ENCODE assay signal across 8 cellular contexts in genomic region chrX:56365171-56365570, GRCh38.
A peak's percentile ranks its signal among the peaks of the same experiment; 100 is the strongest.
DNase-seq lines count a peak whose midpoint lies in the region; ATAC-seq lines count a peak whose summit lies in the region.
"Not testable (repeated sequence)": the region's sequence is repeated elsewhere in the genome, so short reads cannot be mapped to it uniquely, and the experiment has no call there.

No MANE protein-coding gene starts in this region.

- CTCF ChIA-PET in CD4-positive, alpha-beta memory T cell (lab: Charles Lee; ENCODE audit: partially characterized antibody), result interaction anchor here (0.8 kb wide), 1 partner anchor 14 kb away, joined by 3 read pairs; no protein-coding TSS in a partner anchor
- CTCF ChIA-PET in activated CD4-positive, alpha-beta memory T cell treated with anti-CD3 and anti-CD28 coated beads for 36 hours (lab: Charles Lee); activated naive CD4-positive, alpha-beta T cell treated with anti-CD3 and anti-CD28 coated beads, Interleukin-2, amount 10 ng/mL, durations not matched to agents 7 days and 5 days (lab: Charles Lee): not testable (repeated sequence)
- CTCF ChIA-PET in naive thymus-derived CD4-positive, alpha-beta T cell (lab: Charles Lee), result interaction anchor here (1.6 kb wide), 1 partner anchor 199 kb away, joined by 4 read pairs; no protein-coding TSS in a partner anchor

- DNase-seq in CD4-positive, alpha-beta memory T cell, result peak in 4 of 5 donors; percentile 24 to 56 (median 46)
- DNase-seq in activated CD4-positive, alpha-beta memory T cell treated with anti-CD3 and anti-CD28 coated beads for 36 hours; activated T-cell treated with anti-CD3 and anti-CD28 coated beads, Interleukin-2, amount 50 U/mL, for 4 hours; activated naive CD4-positive, alpha-beta T cell treated with anti-CD3 and anti-CD28 coated beads, Interleukin-2, amount 10 ng/mL, durations not matched to agents 7 days and 5 days; activated naive CD8-positive, alpha-beta T cell treated with anti-CD3 and anti-CD28 coated beads, Interleukin-2, amount 50 U/mL, for 24 hours; stimulated activated naive CD8-positive, alpha-beta T cell treated with anti-CD3 and anti-CD28 coated beads, Interleukin-15, amount 100 ng/mL, for 72 hours: not testable (repeated sequence)
- peak in 6 of 9 donors; percentile 13 to 65 (median 47) for DNase-seq in naive thymus-derived CD4-positive, alpha-beta T cell

- H3K4me1 ChIP-seq in CD4-positive, alpha-beta memory T cell (ENCODE audit: insufficient read depth, low read length), result peaks cover 50% of the 10 kb centered on the region
- H3K4me1 ChIP-seq in naive thymus-derived CD4-positive, alpha-beta T cell (ENCODE audit: control insufficient read depth in 2 of 2, insufficient read depth in 2 of 2, low read length in 2 of 2), result peaks cover 4 to 52% of the 10 kb centered on the region in 2 donors

- H3K27me3 Mint-ChIP-seq in CD4-positive, alpha-beta memory T cell; T-helper 1 cell treated with Interleukin-12 subunit alpha and Interleukin-12 subunit beta and Interleukin-4 antibody, amounts not matched to agents 30 μg/mL and 1 μg/mL, for 36 hours (ENCODE audit: low read depth); activated CD4-positive, alpha-beta memory T cell treated with anti-CD3 and anti-CD28 coated beads for 36 hours; activated T-cell treated with anti-CD3 and anti-CD28 coated beads, Interleukin-2, amount 50 U/mL, for 4 hours (ENCODE audit: low read depth); activated naive CD4-positive, alpha-beta T cell treated with anti-CD3 and anti-CD28 coated beads, Interleukin-2, amount 10 ng/mL, durations not matched to agents 7 days and 5 days; activated naive CD8-positive, alpha-beta T cell treated with anti-CD3 and anti-CD28 coated beads, Interleukin-2, amount 50 U/mL, for 24 hours; naive thymus-derived CD4-positive, alpha-beta T cell; stimulated activated naive CD8-positive, alpha-beta T cell treated with anti-CD3 and anti-CD28 coated beads, Interleukin-15, amount 100 ng/mL, for 72 hours: not testable (repeated sequence)

- intact Hi-C loops in CD4-positive, alpha-beta memory T cell (cut with micrococcal nuclease), result not testable (repeated sequence)
- intact Hi-C loops in activated CD4-positive, alpha-beta memory T cell treated with anti-CD3 and anti-CD28 coated beads for 36 hours (cut with micrococcal nuclease), result loop anchor here (5.0 kb wide), 1 partner anchor 37 kb away; no protein-coding TSS in a partner anchor
- intact Hi-C loops in naive thymus-derived CD4-positive, alpha-beta T cell (cut with micrococcal nuclease), result loop anchor here (1.0 to 5.0 kb wide), 7 partner anchors 14 to 447 kb away; partner anchors contain the start of genes UBQLN2 (in 2 of the 2) and NBDY (in 1 of the 2)

- H3K9me3 ChIP-seq in CD4-positive, alpha-beta memory T cell (ENCODE audit: control insufficient read depth in 1 of 2, low read length in 2 of 2); naive thymus-derived CD4-positive, alpha-beta T cell (ENCODE audit: control insufficient read depth in 2 of 3, low read length in 3 of 3): not testable (repeated sequence)

- ATAC-seq in activated T-cell treated with anti-CD3 and anti-CD28 coated beads, Interleukin-2, amount 50 U/mL, for 4 hours; activated naive CD8-positive, alpha-beta T cell treated with anti-CD3 and anti-CD28 coated beads, Interleukin-2, amount 50 U/mL, for 24 hours; naive thymus-derived CD4-positive, alpha-beta T cell; stimulated activated naive CD8-positive, alpha-beta T cell treated with anti-CD3 and anti-CD28 coated beads, Interleukin-15, amount 100 ng/mL, for 72 hours: not testable (repeated sequence)

- H3K36me3 ChIP-seq in CD4-positive, alpha-beta memory T cell (ENCODE audit: insufficient read depth, low read length); naive thymus-derived CD4-positive, alpha-beta T cell (ENCODE audit: control insufficient read depth in 2 of 3, insufficient read depth in 3 of 3, low read length in 3 of 3): not testable (repeated sequence)

- peaks cover 32 to 63% (median 45%) of the 10 kb centered on the region in 4 donors for H3K4me1 Mint-ChIP-seq in CD4-positive, alpha-beta memory T cell
- H3K4me1 Mint-ChIP-seq in T-helper 1 cell treated with Interleukin-12 subunit alpha and Interleukin-12 subunit beta and Interleukin-4 antibody, amounts not matched to agents 30 μg/mL and 1 μg/mL, for 36 hours (ENCODE audit: low read depth), result peaks cover 52% of the 10 kb centered on the region
- H3K4me1 Mint-ChIP-seq in activated CD4-positive, alpha-beta memory T cell treated with anti-CD3 and anti-CD28 coated beads for 36 hours (ENCODE audit: low read depth), result peaks cover 57% of the 10 kb centered on the region
- H3K4me1 Mint-ChIP-seq in activated T-cell treated with anti-CD3 and anti-CD28 coated beads, Interleukin-2, amount 50 U/mL, for 4 hours (ENCODE audit: low read depth), result peaks cover 50% of the 10 kb centered on the region
- peaks cover 74% of the 10 kb centered on the region for H3K4me1 Mint-ChIP-seq in activated naive CD4-positive, alpha-beta T cell treated with anti-CD3 and anti-CD28 coated beads, Interleukin-2, amount 10 ng/mL, durations not matched to agents 7 days and 5 days
- peaks cover 43% of the 10 kb centered on the region for H3K4me1 Mint-ChIP-seq in activated naive CD8-positive, alpha-beta T cell treated with anti-CD3 and anti-CD28 coated beads, Interleukin-2, amount 50 U/mL, for 24 hours
- H3K4me1 Mint-ChIP-seq in naive thymus-derived CD4-positive, alpha-beta T cell, result peaks cover 19 to 65% (median 59%) of the 10 kb centered on the region in 7 donors
- H3K4me1 Mint-ChIP-seq in stimulated activated naive CD8-positive, alpha-beta T cell treated with anti-CD3 and anti-CD28 coated beads, Interleukin-15, amount 100 ng/mL, for 72 hours, result peaks cover 50% of the 10 kb centered on the region

- POLR2A ChIA-PET in CD4-positive, alpha-beta memory T cell (lab: Charles Lee; ENCODE audit: partially characterized antibody), result interaction anchor here (1.0 to 1.5 kb wide), 4 partner anchors 12 to 42 kb away, joined by 4 to 9 read pairs (median 4); no protein-coding TSS in a partner anchor
- POLR2A ChIA-PET in activated CD4-positive, alpha-beta memory T cell treated with anti-CD3 and anti-CD28 coated beads for 36 hours (lab: Charles Lee), result not testable (repeated sequence)
- POLR2A ChIA-PET in naive thymus-derived CD4-positive, alpha-beta T cell (lab: Charles Lee), result interaction anchor here (0.7 kb wide), 1 partner anchor 82 kb away, joined by 3 read pairs; no protein-coding TSS in a partner anchor

- peak overlapping the region; percentile 43 to 95 (median 53) for H3K27ac Mint-ChIP-seq in CD4-positive, alpha-beta memory T cell
- H3K27ac Mint-ChIP-seq in T-helper 1 cell treated with Interleukin-12 subunit alpha and Interleukin-12 subunit beta and Interleukin-4 antibody, amounts not matched to agents 30 μg/mL and 1 μg/mL, for 36 hours, result peak overlapping the region; percentile 80
- H3K27ac Mint-ChIP-seq in activated CD4-positive, alpha-beta memory T cell treated with anti-CD3 and anti-CD28 coated beads for 36 hours, result peak overlapping the region; percentile 80
- H3K27ac Mint-ChIP-seq in activated naive CD4-positive, alpha-beta T cell treated with anti-CD3 and anti-CD28 coated beads, Interleukin-2, amount 10 ng/mL, durations not matched to agents 7 days and 5 days, result peak overlapping the region; percentile 93
- H3K27ac Mint-ChIP-seq in activated naive CD8-positive, alpha-beta T cell treated with anti-CD3 and anti-CD28 coated beads, Interleukin-2, amount 50 U/mL, for 24 hours, result peak overlapping the region; percentile 41
- H3K27ac Mint-ChIP-seq in naive thymus-derived CD4-positive, alpha-beta T cell, result peak overlapping the region; percentile 73 to 96 (median 82)
- peak overlapping the region in 1 of 2 donors; percentile 82 for H3K27ac Mint-ChIP-seq in stimulated activated naive CD8-positive, alpha-beta T cell treated with anti-CD3 and anti-CD28 coated beads, Interleukin-15, amount 100 ng/mL, for 72 hours

- not testable (repeated sequence) for H3K27ac ChIP-seq in CD4-positive, alpha-beta memory T cell (ENCODE audit: low read depth, low read length); naive thymus-derived CD4-positive, alpha-beta T cell (ENCODE audit: low read depth, low read length)

- H3K36me3 Mint-ChIP-seq in CD4-positive, alpha-beta memory T cell; activated CD4-positive, alpha-beta memory T cell treated with anti-CD3 and anti-CD28 coated beads for 36 hours; activated T-cell treated with anti-CD3 and anti-CD28 coated beads, Interleukin-2, amount 50 U/mL, for 4 hours (ENCODE audit: insufficient read depth); activated naive CD8-positive, alpha-beta T cell treated with anti-CD3 and anti-CD28 coated beads, Interleukin-2, amount 50 U/mL, for 24 hours (ENCODE audit: low read depth): not testable (repeated sequence)
- H3K36me3 Mint-ChIP-seq in T-helper 1 cell treated with Interleukin-12 subunit alpha and Interleukin-12 subunit beta and Interleukin-4 antibody, amounts not matched to agents 30 μg/mL and 1 μg/mL, for 36 hours (ENCODE audit: low read depth), result peaks cover 23% of the 10 kb centered on the region
- peaks cover 37% of the 10 kb centered on the region for H3K36me3 Mint-ChIP-seq in activated naive CD4-positive, alpha-beta T cell treated with anti-CD3 and anti-CD28 coated beads, Interleukin-2, amount 10 ng/mL, durations not matched to agents 7 days and 5 days
- peaks cover 0 to 40% (median 0%) of the 10 kb centered on the region in 5 donors for H3K36me3 Mint-ChIP-seq in naive thymus-derived CD4-positive, alpha-beta T cell

- not testable (repeated sequence) for H3K4me3 ChIP-seq in CD4-positive, alpha-beta memory T cell (ENCODE audit: low read length in 2 of 2); naive thymus-derived CD4-positive, alpha-beta T cell (ENCODE audit: low read length)

- H3K9me3 Mint-ChIP-seq in CD4-positive, alpha-beta memory T cell; activated CD4-positive, alpha-beta memory T cell treated with anti-CD3 and anti-CD28 coated beads for 36 hours; activated T-cell treated with anti-CD3 and anti-CD28 coated beads, Interleukin-2, amount 50 U/mL, for 4 hours; activated naive CD8-positive, alpha-beta T cell treated with anti-CD3 and anti-CD28 coated beads, Interleukin-2, amount 50 U/mL, for 24 hours; stimulated activated naive CD8-positive, alpha-beta T cell treated with anti-CD3 and anti-CD28 coated beads, Interleukin-15, amount 100 ng/mL, for 72 hours: not testable (repeated sequence)
- peaks cover 22% of the 10 kb centered on the region for H3K9me3 Mint-ChIP-seq in T-helper 1 cell treated with Interleukin-12 subunit alpha and Interleukin-12 subunit beta and Interleukin-4 antibody, amounts not matched to agents 30 μg/mL and 1 μg/mL, for 36 hours
- peaks cover 29% of the 10 kb centered on the region for H3K9me3 Mint-ChIP-seq in activated naive CD4-positive, alpha-beta T cell treated with anti-CD3 and anti-CD28 coated beads, Interleukin-2, amount 10 ng/mL, durations not matched to agents 7 days and 5 days
- H3K9me3 Mint-ChIP-seq in naive thymus-derived CD4-positive, alpha-beta T cell, result peaks cover 0 to 19% (median 3%) of the 10 kb centered on the region in 11 donors

- not testable (repeated sequence) for H3K27me3 ChIP-seq in CD4-positive, alpha-beta memory T cell (ENCODE audit: insufficient read depth, low read length); naive thymus-derived CD4-positive, alpha-beta T cell (ENCODE audit: control insufficient read depth in 2 of 2, insufficient read depth in 2 of 2, low read length in 2 of 2)

- peak overlapping the region; percentile 56 to 79 (median 68) for H3K4me3 Mint-ChIP-seq in CD4-positive, alpha-beta memory T cell
- peak overlapping the region; percentile 51 for H3K4me3 Mint-ChIP-seq in T-helper 1 cell treated with Interleukin-12 subunit alpha and Interleukin-12 subunit beta and Interleukin-4 antibody, amounts not matched to agents 30 μg/mL and 1 μg/mL, for 36 hours
- peak overlapping the region; percentile 63 for H3K4me3 Mint-ChIP-seq in activated CD4-positive, alpha-beta memory T cell treated with anti-CD3 and anti-CD28 coated beads for 36 hours
- peak overlapping the region; percentile 57 for H3K4me3 Mint-ChIP-seq in activated T-cell treated with anti-CD3 and anti-CD28 coated beads, Interleukin-2, amount 50 U/mL, for 4 hours
- peak overlapping the region; percentile 67 for H3K4me3 Mint-ChIP-seq in activated naive CD4-positive, alpha-beta T cell treated with anti-CD3 and anti-CD28 coated beads, Interleukin-2, amount 10 ng/mL, durations not matched to agents 7 days and 5 days
- peak overlapping the region; percentile 40 for H3K4me3 Mint-ChIP-seq in activated naive CD8-positive, alpha-beta T cell treated with anti-CD3 and anti-CD28 coated beads, Interleukin-2, amount 50 U/mL, for 24 hours
- peak overlapping the region; percentile 21 to 82 (median 65) for H3K4me3 Mint-ChIP-seq in naive thymus-derived CD4-positive, alpha-beta T cell
- peak overlapping the region; percentile 24 to 80 for H3K4me3 Mint-ChIP-seq in stimulated activated naive CD8-positive, alpha-beta T cell treated with anti-CD3 and anti-CD28 coated beads, Interleukin-15, amount 100 ng/mL, for 72 hours
